Comparison of ENCODE assay signal across 8 cellular contexts in the genomic region with DNA sequence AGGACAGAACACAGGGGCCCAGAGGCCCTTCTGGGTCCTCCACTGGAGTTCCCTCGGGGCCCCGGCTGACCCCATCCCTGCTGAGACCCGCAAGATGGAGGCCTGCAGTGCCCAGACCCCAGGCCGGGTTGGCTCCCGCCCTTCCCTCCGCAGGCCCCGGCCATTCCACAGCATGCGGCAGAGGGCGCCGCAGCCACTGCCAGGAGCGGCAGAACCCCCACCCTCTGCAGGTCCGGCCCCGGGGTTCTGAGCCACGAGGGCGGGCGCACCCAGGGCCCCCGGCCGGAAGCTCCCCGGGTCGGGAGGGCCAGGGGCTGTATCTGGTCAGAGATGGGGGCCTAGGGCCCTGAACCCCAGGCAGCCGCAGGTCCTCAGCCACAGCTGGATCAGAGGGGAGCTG. TPM values are rescaled to one million over a fixed set of nuclear protein-coding genes. Genes with fewer than 3 reads are reported as not detected.
DNase-seq lines count a peak whose midpoint lies in the region; ATAC-seq and TF ChIP-seq lines count a peak whose summit lies in the region.

No MANE protein-coding gene starts in this region.

- no peaks in the 10 kb centered on the region for H3K27me3 Mint-ChIP-seq in CD4-positive, alpha-beta T cell
- no peaks in the 10 kb centered on the region for H3K27me3 Mint-ChIP-seq in activated naive CD8-positive, alpha-beta T cell treated with anti-CD3 and anti-CD28 coated beads, Interleukin-2, amount 10 ng/mL, durations not matched to agents 7 days and 5 days
- H3K27me3 Mint-ChIP-seq in osteocyte (ENCODE audit: unreplicated experiment) = no peaks in the 10 kb centered on the region

- intact Hi-C loops in CD4-positive, alpha-beta T cell (cut with DNase I, micrococcal nuclease) = loop anchor here in 1 of 2 experiments (10.0 kb wide), 1 partner anchor 46 kb away; a partner anchor contains a TSS

- peak; percentile 25 for TF ChIP-seq CTCF in CD4-positive, alpha-beta T cell (IDR thresholded peaks at IDR 0.05)
- TF ChIP-seq CTCF in coronary artery (IDR thresholded peaks at IDR 0.05) = no peak
- no peak for TF ChIP-seq CTCF in osteocyte (IDR thresholded peaks at IDR 0.05)

- CTCF ChIA-PET in CD4-positive, alpha-beta T cell (lab: Charles Lee) = no interaction called here

- H3K36me3 Mint-ChIP-seq in CD4-positive, alpha-beta T cell (ENCODE audit: low read depth) = no peaks in the 10 kb centered on the region
- no peaks in the 10 kb centered on the region for H3K36me3 Mint-ChIP-seq in activated naive CD8-positive, alpha-beta T cell treated with anti-CD3 and anti-CD28 coated beads, Interleukin-2, amount 10 ng/mL, durations not matched to agents 7 days and 5 days
- no peaks in the 10 kb centered on the region for H3K36me3 Mint-ChIP-seq in osteocyte (ENCODE audit: unreplicated experiment)

- no peak overlapping the region for H3K27ac Mint-ChIP-seq in CD4-positive, alpha-beta T cell
- H3K27ac Mint-ChIP-seq in activated naive CD8-positive, alpha-beta T cell treated with anti-CD3 and anti-CD28 coated beads, Interleukin-2, amount 10 ng/mL, durations not matched to agents 7 days and 5 days = no peak overlapping the region
- no peak overlapping the region for H3K27ac Mint-ChIP-seq in osteocyte (ENCODE audit: unreplicated experiment)

- no peaks in the 10 kb centered on the region for H3K9me3 ChIP-seq in CD4-positive, alpha-beta T cell (ENCODE audit: control insufficient read depth, low read length)

- POLR2A ChIA-PET in CD4-positive, alpha-beta T cell (lab: Charles Lee) = no interaction called here
- POLR2A ChIA-PET in activated naive CD8-positive, alpha-beta T cell treated with anti-CD3 and anti-CD28 coated beads, Interleukin-2, amount 10 ng/mL, durations not matched to agents 7 days and 5 days (lab: Charles Lee) = interaction anchor here (0.7 to 0.9 kb wide), 3 partner anchors 8 to 277 kb away, joined by 3 to 4 read pairs (median 3); a partner anchor contains a TSS

- H3K4me3 ChIP-seq in coronary artery = no peak overlapping the region

- no peaks in the 10 kb centered on the region for H3K27me3 ChIP-seq in CD4-positive, alpha-beta T cell (ENCODE audit: control insufficient read depth, insufficient read depth, low read length)

- no peaks in the 10 kb centered on the region for H3K9me3 Mint-ChIP-seq in CD4-positive, alpha-beta T cell
- H3K9me3 Mint-ChIP-seq in activated naive CD8-positive, alpha-beta T cell treated with anti-CD3 and anti-CD28 coated beads, Interleukin-2, amount 10 ng/mL, durations not matched to agents 7 days and 5 days = no peaks in the 10 kb centered on the region
- H3K9me3 Mint-ChIP-seq in osteocyte (ENCODE audit: unreplicated experiment) = no peaks in the 10 kb centered on the region

- no peak overlapping the region for H3K27ac ChIP-seq in CD4-positive, alpha-beta T cell (ENCODE audit: low read depth, low read length)
- no peak overlapping the region for H3K27ac ChIP-seq in coronary artery

- no peak overlapping the region for H3K4me3 Mint-ChIP-seq in CD4-positive, alpha-beta T cell
- H3K4me3 Mint-ChIP-seq in activated naive CD8-positive, alpha-beta T cell treated with anti-CD3 and anti-CD28 coated beads, Interleukin-2, amount 10 ng/mL, durations not matched to agents 7 days and 5 days = no peak overlapping the region
- no peak overlapping the region for H3K4me3 Mint-ChIP-seq in osteocyte (ENCODE audit: unreplicated experiment)

- DNase-seq in CD4-positive, alpha-beta T cell = peak in 7 of 10 experiments; percentile 15 to 37 (median 20)
- DNase-seq in NOMO-1 (lab: John Stamatoyannopoulos, UW; ENCODE audit: unreplicated experiment in 2 of 2) = peak; percentile 76 to 79
- peak; percentile 76 for DNase-seq in activated naive CD8-positive, alpha-beta T cell treated with anti-CD3 and anti-CD28 coated beads, Interleukin-2, amount 10 ng/mL, durations not matched to agents 7 days and 5 days
- DNase-seq in midbrain (lab: John Stamatoyannopoulos, UW) = peak; percentile 3
- DNase-seq in coronary artery (ENCODE audit: low spot score) = no peak
- DNase-seq in T-helper 9 cell = no peak
- DNase-seq in foreskin melanocyte = no peak
- DNase-seq in osteocyte (ENCODE audit: extremely low spot score, unreplicated experiment) = no peak

- no peaks in the 10 kb centered on the region for H3K4me1 Mint-ChIP-seq in CD4-positive, alpha-beta T cell (ENCODE audit: low read depth)
- no peaks in the 10 kb centered on the region for H3K4me1 Mint-ChIP-seq in activated naive CD8-positive, alpha-beta T cell treated with anti-CD3 and anti-CD28 coated beads, Interleukin-2, amount 10 ng/mL, durations not matched to agents 7 days and 5 days
- no peaks in the 10 kb centered on the region for H3K4me1 Mint-ChIP-seq in osteocyte (ENCODE audit: unreplicated experiment)

- peak; percentile 71 for ATAC-seq in CD4-positive, alpha-beta T cell (ENCODE audit: poor library complexity)
- peak; percentile 73 for ATAC-seq in activated naive CD8-positive, alpha-beta T cell treated with anti-CD3 and anti-CD28 coated beads, Interleukin-2, amount 10 ng/mL, durations not matched to agents 7 days and 5 days (ENCODE audit: low read depth)

RNA-seq across cellular contexts. Expression of a gene that starts 2.4 kb away (rescaled TPM):
- total RNA-seq in CD4-positive, alpha-beta T cell = under 1 TPM in 1 of 2 experiments, not detected in 1; 0.30 TPM
- 1 to 10 TPM in 1 of 2 experiments, under 1 TPM in 1; 0.57 to 1.2 TPM for total RNA-seq in activated naive CD8-positive, alpha-beta T cell treated with anti-CD3 and anti-CD28 coated beads, Interleukin-2, amount 10 ng/mL, durations not matched to agents 7 days and 5 days
- not detected in 2 replicates for total RNA-seq in osteocyte

RNA-seq across cellular contexts. Expression of a gene that starts 8.0 kb away (rescaled TPM):
- 1 to 10 TPM; 6.9 to 7.6 TPM for total RNA-seq in CD4-positive, alpha-beta T cell
- total RNA-seq in activated naive CD8-positive, alpha-beta T cell treated with anti-CD3 and anti-CD28 coated beads, Interleukin-2, amount 10 ng/mL, durations not matched to agents 7 days and 5 days = 10 to 100 TPM; 14.0 to 15.0 TPM
- total RNA-seq in osteocyte = 9.7 and 10.1 TPM in 2 replicates

RNA-seq across cellular contexts. Expression of a gene that starts 14.0 kb away (rescaled TPM):
- 10 to 100 TPM; 52.6 to 53.2 TPM for total RNA-seq in CD4-positive, alpha-beta T cell
- total RNA-seq in activated naive CD8-positive, alpha-beta T cell treated with anti-CD3 and anti-CD28 coated beads, Interleukin-2, amount 10 ng/mL, durations not matched to agents 7 days and 5 days = 10 to 100 TPM; 60.4 to 68.7 TPM
- 28.4 and 34.4 TPM in 2 replicates for total RNA-seq in osteocyte

RNA-seq across cellular contexts. Expression of a gene that starts 15.8 kb away (rescaled TPM):
- 1 to 10 TPM; 2.9 to 3.0 TPM for total RNA-seq in CD4-positive, alpha-beta T cell
- 1 to 10 TPM; 6.1 to 6.5 TPM for total RNA-seq in activated naive CD8-positive, alpha-beta T cell treated with anti-CD3 and anti-CD28 coated beads, Interleukin-2, amount 10 ng/mL, durations not matched to agents 7 days and 5 days
- 1.0 and 2.5 TPM in 2 replicates for total RNA-seq in osteocyte

RNA-seq across cellular contexts. Expression of a gene that starts 46.3 kb away (rescaled TPM):
- total RNA-seq in CD4-positive, alpha-beta T cell = 10 to 100 TPM; 70.5 to 76.2 TPM
- total RNA-seq in activated naive CD8-positive, alpha-beta T cell treated with anti-CD3 and anti-CD28 coated beads, Interleukin-2, amount 10 ng/mL, durations not matched to agents 7 days and 5 days = 10 to 100 TPM; 69.7 to 72.2 TPM
- total RNA-seq in osteocyte = 177 and 179 TPM in 2 replicates

Comparison
In these comparisons a context has a peak if more than half of its experiments do, and no peak if none do; other contexts are left out.
1. DNase-seq: peak in CD4-positive, alpha-beta T cell (7 of 10), NOMO-1 (2 of 2), activated naive CD8-positive, alpha-beta T cell treated with anti-CD3 and anti-CD28 coated beads, Interleukin-2, amount 10 ng/mL, durations not matched to agents 7 days and 5 days (single experiment) and midbrain (single experiment); none in coronary artery (single experiment), T-helper 9 cell (single experiment), foreskin melanocyte (single experiment) and osteocyte (single experiment).